Comparison of ENCODE assay signal across 10 cellular contexts in the genomic region with DNA sequence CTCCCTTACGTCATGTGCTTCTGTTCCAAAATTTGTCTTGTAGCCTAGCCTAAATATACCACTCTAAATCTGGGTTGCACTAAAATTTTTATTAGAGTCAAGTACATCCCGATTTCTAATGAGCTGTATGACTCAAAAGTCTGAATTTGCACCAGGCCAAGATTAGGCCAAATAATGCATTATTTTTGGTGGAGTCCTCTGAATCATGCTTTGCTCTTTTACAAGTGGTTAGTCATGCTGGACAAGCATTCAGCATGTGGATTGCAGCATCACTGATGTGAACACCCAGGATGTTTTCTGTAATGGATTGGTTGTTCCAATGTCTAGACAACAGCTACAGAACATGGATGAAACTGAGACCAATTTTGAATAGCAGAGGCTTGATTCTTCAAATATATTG. TPM values are rescaled to one million over a fixed set of nuclear protein-coding genes. Genes with fewer than 3 reads are reported as not detected.
DNase-seq lines count a peak whose midpoint lies in the region; ATAC-seq and TF ChIP-seq lines count a peak whose summit lies in the region.
"Had no signal": no experiment of that assay in that cellular context is flagged by ENCODE, and none has a peak within 500 bp of the region (broad histone marks: within the 10 kb centered on the region; RNA-seq: fewer than 3 reads in every experiment).

No MANE protein-coding gene starts in this region.

- peak; percentile 82 for ATAC-seq in gastroesophageal sphincter
- ATAC-seq in sciatic nerve: peak; percentile 74
- no peak for ATAC-seq in GM19397 (IDR thresholded peaks at IDR 0.05; ENCODE audit: unreplicated experiment)

- H3K4me1 ChIP-seq in adipocyte (ENCODE audit: control insufficient read depth, insufficient read depth, low read length): peaks cover 35% of the 10 kb centered on the region
- peaks cover 0 to 21% (median 16%) of the 10 kb centered on the region in 3 donors for H3K4me1 ChIP-seq in gastroesophageal sphincter

- H3K9me3 Mint-ChIP-seq in type B pancreatic cell: peaks cover 5% of the 10 kb centered on the region

- DNase-seq in DMS79 treated with DMSO at 0.1 percent for 48 hours (lab: John Stamatoyannopoulos, UW): peak; percentile 81
- peak; percentile 90 for DNase-seq in adipocyte (ENCODE audit: low read depth)
- no peak for DNase-seq in sciatic nerve (ENCODE audit: low spot score)
- no peak for DNase-seq in NCI-H748 treated with DMSO at 0.1 percent for 48 hours (lab: John Stamatoyannopoulos, UW)
- DNase-seq in NCI-H1048 (lab: John Stamatoyannopoulos, UW): no peak
- DNase-seq in type B pancreatic cell (ENCODE audit: extremely low spot score, unreplicated experiment): no peak
- DNase-seq: activated CD4-positive, alpha-beta T cell treated with anti-CD3 and anti-CD28 coated beads, Interleukin-2, amount 50 U/mL, for 1 hour; NCI-H524 treated with DMSO at 0.1 percent for 48 hours had no signal

- intact Hi-C loops in sciatic nerve (cut with DNase I): no loop called here

- TF ChIP-seq POLR2A in gastroesophageal sphincter (IDR thresholded peaks at IDR 0.05): no peak

- H3K36me3 ChIP-seq in adipocyte (ENCODE audit: control insufficient read depth, insufficient read depth, low read length, severe bottlenecking) (peaks cover 63% of the 10 kb centered on the region), gastroesophageal sphincter (peaks cover 0 to 78% of the 10 kb centered on the region in 2 donors)

- H3K4me3 ChIP-seq in adipocyte (ENCODE audit: low read length): no peak overlapping the region
- no peak overlapping the region for H3K4me3 ChIP-seq in gastroesophageal sphincter

- H3K27ac Mint-ChIP-seq in type B pancreatic cell: no peak overlapping the region

- no peaks in the 10 kb centered on the region for H3K9me3 ChIP-seq in adipocyte (ENCODE audit: control insufficient read depth, low read length)
- H3K9me3 ChIP-seq in gastroesophageal sphincter: peaks cover 0 to 18% (median 0%) of the 10 kb centered on the region in 3 donors

- 19 to 33% methylated on average over 1 to 2 of the region's 2 CpGs for WGBS in gastroesophageal sphincter (ENCODE audit: low coverage in 1 of 2), 2 donors

- no peaks in the 10 kb centered on the region for H3K27me3 ChIP-seq in adipocyte (replicated peaks; ENCODE audit: control insufficient read depth, insufficient read depth, low read length)
- H3K27me3 ChIP-seq in gastroesophageal sphincter: no peaks in the 10 kb centered on the region

- peak overlapping the region; percentile 46 for H3K9ac ChIP-seq in adipocyte (ENCODE audit: low read length)

- peak overlapping the region in 3 of 4 donors; percentile 43 to 60 (median 56) for H3K27ac ChIP-seq in gastroesophageal sphincter

- TF ChIP-seq EP300 in gastroesophageal sphincter (IDR thresholded peaks at IDR 0.05): no peak

- no peaks in the 10 kb centered on the region for H3K27me3 Mint-ChIP-seq in type B pancreatic cell

- H3K4me3 Mint-ChIP-seq in type B pancreatic cell: no peak overlapping the region

- TF ChIP-seq CTCF in gastroesophageal sphincter (IDR thresholded peaks at IDR 0.05) (no peak), type B pancreatic cell (conservative IDR thresholded peaks at IDR 0.05) (no peak)

- H3K4me1 Mint-ChIP-seq in type B pancreatic cell (ENCODE audit: unreplicated experiment): no peaks in the 10 kb centered on the region

- H3K36me3 Mint-ChIP-seq in type B pancreatic cell: peaks cover 60% of the 10 kb centered on the region

RNA-seq across cellular contexts. Expression of gene HEBP1, which starts 23.7 kb away (rescaled TPM):
- 10 to 100 TPM; 33.8 to 47.5 (median 41.9) TPM for total RNA-seq in gastroesophageal sphincter
- 67.8 TPM for total RNA-seq in sciatic nerve
- total RNA-seq in type B pancreatic cell (ENCODE audit: low replicate concordance): 66.4 and 146 TPM in 2 replicates

RNA-seq across cellular contexts. Expression of gene GPRC5D, which starts 24.4 kb away (rescaled TPM):
- total RNA-seq in gastroesophageal sphincter: not detected
- not detected for total RNA-seq in sciatic nerve
- total RNA-seq in type B pancreatic cell (ENCODE audit: low replicate concordance): 5.5 TPM in 1 of 2 replicates, not detected in the other

Comparison
In these comparisons a context has a peak if more than half of its experiments do, and no peak if none do; other contexts are left out.
1. DNase-seq: peak in DMS79 treated with DMSO at 0.1 percent for 48 hours (single experiment) and adipocyte (single experiment); none in sciatic nerve (single experiment), NCI-H748 treated with DMSO at 0.1 percent for 48 hours (single experiment), NCI-H1048 (single experiment) and type B pancreatic cell (single experiment).